Comparison of ENCODE assay signal across 17 cellular contexts in the genomic region with DNA sequence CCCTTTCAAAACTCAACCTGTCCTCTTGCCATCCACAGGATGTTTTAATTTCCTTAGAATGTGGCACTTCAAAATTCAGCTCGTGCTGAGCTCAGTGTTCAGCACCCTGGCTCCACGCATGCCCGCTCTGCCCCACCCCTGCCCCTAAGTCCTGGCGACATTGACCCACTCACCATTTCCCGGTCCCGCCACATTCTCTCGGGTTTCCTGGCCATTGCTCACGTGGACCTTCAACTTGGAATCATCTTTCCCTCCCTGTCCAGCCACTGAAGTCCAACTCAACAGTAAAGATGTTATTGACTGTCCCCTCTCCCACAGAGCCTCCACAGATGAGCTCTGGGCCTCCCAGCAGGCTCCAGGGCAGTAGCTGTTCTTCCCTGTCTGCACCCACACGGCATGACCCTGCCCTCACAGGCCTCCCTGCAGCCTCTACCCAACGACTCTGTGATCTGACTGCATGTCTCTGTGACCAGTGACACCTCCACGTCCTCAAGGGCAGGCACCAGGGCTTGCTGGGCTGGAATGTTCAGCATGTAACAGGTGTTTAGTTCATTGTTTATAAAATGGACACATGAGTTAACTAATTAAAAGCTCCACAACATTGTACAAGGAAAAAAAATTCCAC. TPM values are rescaled to one million over a fixed set of nuclear protein-coding genes. Genes with fewer than 3 reads are reported as not detected.
DNase-seq lines count a peak whose midpoint lies in the region; ATAC-seq and TF ChIP-seq lines count a peak whose summit lies in the region.
"Had no signal": no experiment of that assay in that cellular context is flagged by ENCODE, and none has a peak within 500 bp of the region (broad histone marks: within the 10 kb centered on the region; RNA-seq: fewer than 3 reads in every experiment).

No MANE protein-coding gene starts in this region.

- peaks cover 93% of the 10 kb centered on the region for H4K20me1 ChIP-seq in BLaER1

- no peak overlapping the region for H3K9ac ChIP-seq in BLaER1

- intact Hi-C loops in MCF 10A (cut with micrococcal nuclease), result no loop called here

- ATAC-seq in GM19452 (IDR thresholded peaks at IDR 0.05; ENCODE audit: unreplicated experiment) (no peak), HG03280 (IDR thresholded peaks at IDR 0.05; ENCODE audit: unreplicated experiment) (no peak)

- BruUV-seq in MCF 10A (replicated peaks; lab: Mats Ljungman, UMichigan), result no TSS peak

- DNase-seq in neural crest cell (ENCODE audit: low read depth, low spot score), result no peak
- DNase-seq in NCI-H69 (lab: John Stamatoyannopoulos, UW), result no peak
- DNase-seq in MCF 10A (ENCODE audit: unreplicated experiment), result no peak
- DNase-seq: DND-41; effector CD4-positive, alpha-beta T cell; H9; IMR-90; NCI-H1436 treated with DMSO at 0.1 percent for 48 hours; NCI-H345; stomach had no signal

- H3K4me2 ChIP-seq in BLaER1, result peak overlapping the region; percentile 94

- CTCF ChIA-PET in HEK293 (lab: Yijun Ruan, JAX), result interaction anchor here (0.5 to 0.7 kb wide), 3 partner anchors 60 to 98 kb away, joined by 3 to 4 read pairs (median 3); no protein-coding TSS in a partner anchor
- CTCF ChIA-PET in MCF 10A (lab: Yijun Ruan, JAX), result interaction anchor here (0.9 to 3.7 kb wide), 4 partner anchors 8 to 141 kb away, joined by 3 to 27 read pairs (median 4); no protein-coding TSS in a partner anchor

- H3K27ac ChIP-seq in BLaER1, result no peak overlapping the region; the same call in 1 of the 2 replicates
- no peak overlapping the region for H3K27ac ChIP-seq in HEK293 (ENCODE audit: extremely low read depth, low read depth, low read length)
- peak overlapping the region; percentile 73 for H3K27ac ChIP-seq in cingulate gyrus (ENCODE audit: low read depth, low read length)
- H3K27ac ChIP-seq: SJSA1 had no signal

- H3K9me3 Mint-ChIP-seq in neural crest cell (no peaks in the 10 kb centered on the region), MCF 10A (ENCODE audit: unreplicated experiment) (no peaks in the 10 kb centered on the region)
- H3K9me3 Mint-ChIP-seq: H9 had no signal

- peaks cover 100% of the 10 kb centered on the region for H3K4me1 ChIP-seq in BLaER1
- peaks cover 3% of the 10 kb centered on the region; the same call in 1 of the 2 replicates for H3K4me1 ChIP-seq in HEK293 (ENCODE audit: control insufficient read depth, insufficient read depth, low read length)

- H3K9me3 ChIP-seq in BLaER1, result no peaks in the 10 kb centered on the region
- no peaks in the 10 kb centered on the region for H3K9me3 ChIP-seq in HEK293 (ENCODE audit: control insufficient read depth, insufficient read depth, low read depth, low read length)
- H3K9me3 ChIP-seq: SJSA1, stomach had no signal

- no peaks in the 10 kb centered on the region for H3K36me3 Mint-ChIP-seq in neural crest cell (ENCODE audit: low read depth)
- peaks cover 7% of the 10 kb centered on the region for H3K36me3 Mint-ChIP-seq in MCF 10A (ENCODE audit: insufficient read depth, unreplicated experiment)

- H3K27me3 Mint-ChIP-seq in neural crest cell (ENCODE audit: low read depth), result no peaks in the 10 kb centered on the region
- H3K27me3 Mint-ChIP-seq in MCF 10A (ENCODE audit: insufficient read depth, unreplicated experiment), result no peaks in the 10 kb centered on the region

- H3K4me3 Mint-ChIP-seq in neural crest cell, result no peak overlapping the region
- H3K4me3 Mint-ChIP-seq in MCF 10A (ENCODE audit: unreplicated experiment), result no peak overlapping the region
- H3K4me3 Mint-ChIP-seq: H9 had no signal

- POLR2A ChIA-PET in HEK293 (lab: Yijun Ruan, JAX), result no interaction called here
- POLR2A ChIA-PET in MCF 10A (lab: Yijun Ruan, JAX), result interaction anchor here (1.7 to 2.1 kb wide), 2 partner anchors 8 to 19 kb away, joined by 3 to 8 read pairs; no protein-coding TSS in a partner anchor

- no peak for TF ChIP-seq CTCF in HEK293 (tag by site-specific recombination; IDR thresholded peaks at IDR 0.05)
- TF ChIP-seq CTCF in neural crest cell (conservative IDR thresholded peaks at IDR 0.05), result no peak
- TF ChIP-seq CTCF in MCF 10A (IDR thresholded peaks at IDR 0.05; ENCODE audit: unreplicated experiment), result no peak

- peak overlapping the region; percentile 84 for H3K27ac Mint-ChIP-seq in neural crest cell (ENCODE audit: unreplicated experiment)
- no peak overlapping the region for H3K27ac Mint-ChIP-seq in MCF 10A (ENCODE audit: low read depth, unreplicated experiment)

- no peak overlapping the region for H3K4me3 ChIP-seq in BLaER1
- no peak overlapping the region for H3K4me3 ChIP-seq in HEK293 (ENCODE audit: low read depth, low read length)
- H3K4me3 ChIP-seq: lung, SJSA1, stomach had no signal

- H3K4me1 Mint-ChIP-seq in neural crest cell (peaks cover 28% of the 10 kb centered on the region), MCF 10A (ENCODE audit: insufficient read depth, unreplicated experiment) (no peaks in the 10 kb centered on the region)

- H3K36me3 ChIP-seq in BLaER1 (peaks cover 34% of the 10 kb centered on the region), HEK293 (ENCODE audit: control insufficient read depth in 2 of 2, insufficient read depth in 1 of 2, low read length in 2 of 2) (no peaks in the 10 kb centered on the region)
- H3K36me3 ChIP-seq: SJSA1, stomach had no signal

- H3K27me3 ChIP-seq in BLaER1, result no peaks in the 10 kb centered on the region
- H3K27me3 ChIP-seq: SJSA1, stomach had no signal

TF ChIP-seq in HEK293, 187 proteins besides CTCF, POLR2A, EP300 and RAD21:
- TF ChIP-seq SCRT2 (tag by site-specific recombination; IDR thresholded peaks at IDR 0.05) (peak; percentile 89), GFI1B (tag by site-specific recombination; IDR thresholded peaks at IDR 0.05) (no peak), ZNF19 (tag by site-specific recombination; IDR thresholded peaks at IDR 0.05; ENCODE audit: low read depth) (no peak), KLF9 (tag by site-specific recombination; IDR thresholded peaks at IDR 0.05; ENCODE audit: low read depth) (no peak), ZNF391 (tag by site-specific recombination; IDR thresholded peaks at IDR 0.05; ENCODE audit: borderline replicate concordance, low read depth) (no peak), ZNF433 (tag by site-specific recombination; IDR thresholded peaks at IDR 0.05; ENCODE audit: low read depth) (no peak), ZIC2 (tag by site-specific recombination; IDR thresholded peaks at IDR 0.05) (peak; percentile 37; the same call in 1 of the 2 replicates)
- TF ChIP-seq, protein P1, sequence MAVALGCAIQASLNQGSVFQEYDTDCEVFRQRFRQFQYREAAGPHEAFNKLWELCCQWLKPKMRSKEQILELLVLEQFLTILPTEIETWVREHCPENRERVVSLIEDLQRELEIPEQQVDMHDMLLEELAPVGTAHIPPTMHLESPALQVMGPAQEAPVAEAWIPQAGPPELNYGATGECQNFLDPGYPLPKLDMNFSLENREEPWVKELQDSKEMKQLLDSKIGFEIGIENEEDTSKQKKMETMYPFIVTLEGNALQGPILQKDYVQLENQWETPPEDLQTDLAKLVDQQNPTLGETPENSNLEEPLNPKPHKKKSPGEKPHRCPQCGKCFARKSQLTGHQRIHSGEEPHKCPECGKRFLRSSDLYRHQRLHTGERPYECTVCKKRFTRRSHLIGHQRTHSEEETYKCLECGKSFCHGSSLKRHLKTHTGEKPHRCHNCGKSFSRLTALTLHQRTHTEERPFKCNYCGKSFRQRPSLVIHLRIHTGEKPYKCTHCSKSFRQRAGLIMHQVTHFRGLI (tag by site-specific recombination; IDR thresholded peaks at IDR 0.05), result no peak
- TF ChIP-seq, protein P2, sequence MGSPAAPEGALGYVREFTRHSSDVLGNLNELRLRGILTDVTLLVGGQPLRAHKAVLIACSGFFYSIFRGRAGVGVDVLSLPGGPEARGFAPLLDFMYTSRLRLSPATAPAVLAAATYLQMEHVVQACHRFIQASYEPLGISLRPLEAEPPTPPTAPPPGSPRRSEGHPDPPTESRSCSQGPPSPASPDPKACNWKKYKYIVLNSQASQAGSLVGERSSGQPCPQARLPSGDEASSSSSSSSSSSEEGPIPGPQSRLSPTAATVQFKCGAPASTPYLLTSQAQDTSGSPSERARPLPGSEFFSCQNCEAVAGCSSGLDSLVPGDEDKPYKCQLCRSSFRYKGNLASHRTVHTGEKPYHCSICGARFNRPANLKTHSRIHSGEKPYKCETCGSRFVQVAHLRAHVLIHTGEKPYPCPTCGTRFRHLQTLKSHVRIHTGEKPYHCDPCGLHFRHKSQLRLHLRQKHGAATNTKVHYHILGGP (tag by site-specific recombination; IDR thresholded peaks at IDR 0.05), result no peak
TF ChIP-seq in HEK293: peak in this region for 2.

RNA-seq across cellular contexts. Expression of a gene that starts 53.8 kb away (rescaled TPM):
- total RNA-seq in neural crest cell, result 12.7 and 13.7 TPM in 2 replicates
- total RNA-seq in MCF 10A (2022), result 9.5 and 12.6 TPM in 2 replicates
